ENCODE assay signal across 24 cellular contexts in genomic region chr2:239621611-239622010, GRCh38.
"Had no signal": no experiment of that assay in that cellular context is flagged by ENCODE, and none has a peak within 500 bp of the region (broad histone marks: within the 10 kb centered on the region; RNA-seq: fewer than 3 reads in every experiment).

No MANE protein-coding gene starts in this region.

- H3K9me3 Mint-ChIP-seq: natural killer cell treated with Interleukin-12 subunit alpha and Interleukin-12 subunit beta and Interleukin-15 and Interleukin-18, amount 100 ng/mL, for 72 hours had no signal

- H3K27ac ChIP-seq: breast epithelium, left ventricle myocardium inferior, prostate gland, sigmoid colon, tibial nerve had no signal

- H3K4me1 Mint-ChIP-seq: activated B cell treated with CpG ODN at 0.5 μM for 24 hours had no signal

- H3K36me3 ChIP-seq: breast epithelium, left ventricle myocardium inferior, prostate gland, sigmoid colon, tibial nerve had no signal

- H3K4me3 Mint-ChIP-seq: activated B cell treated with CpG ODN at 0.5 μM for 24 hours; activated T-cell treated with anti-CD3 and anti-CD28 coated beads, Interleukin-2, amount 50 U/mL, for 72 hours; dendritic cell treated with granulocyte-macrophage colony-stimulating factor and Interleukin-4, amounts not matched to agents 40 ng/mL and 50 ng/mL, for 4 days; natural killer cell treated with Interleukin-12 subunit alpha and Interleukin-12 subunit beta and Interleukin-15 and Interleukin-18, amount 100 ng/mL, for 72 hours; T-cell; T-helper 2 cell treated with Interferon-gamma antibody and Interleukin-4, amounts not matched to agents 5 μg/mL and 100 μg/mL, for 36 hours had no signal

- H3K27me3 Mint-ChIP-seq: dendritic cell treated with granulocyte-macrophage colony-stimulating factor and Interleukin-4, amounts not matched to agents 40 ng/mL and 50 ng/mL, for 4 days; T-cell had no signal

- H3K36me3 Mint-ChIP-seq: activated naive CD4-positive, alpha-beta T cell treated with anti-CD3 and anti-CD28 coated beads, Interleukin-2, amount 50 U/mL, for 72 hours; T-cell had no signal

- H3K4me3 ChIP-seq: breast epithelium, left ventricle myocardium inferior, lung, mucosa of descending colon, prostate gland, sigmoid colon, smooth muscle cell, tibial nerve had no signal

- H3K27me3 ChIP-seq: breast epithelium, sigmoid colon, tibial nerve had no signal

- ATAC-seq: activated naive CD4-positive, alpha-beta T cell treated with anti-CD3 and anti-CD28 coated beads, Interleukin-2, amount 50 U/mL, for 72 hours; activated T-cell treated with anti-CD3 and anti-CD28 coated beads, Interleukin-2, amount 50 U/mL, for 72 hours; mucosa of descending colon; natural killer cell treated with Interleukin-12 subunit alpha and Interleukin-12 subunit beta and Interleukin-15 and Interleukin-18, amount 100 ng/mL, for 72 hours; T-cell had no signal

- DNase-seq: activated B cell treated with CpG ODN at 0.5 μM for 24 hours; activated naive CD4-positive, alpha-beta T cell; activated T-cell treated with anti-CD3 and anti-CD28 coated beads for 4 hours; activated T-cell treated with anti-CD3 and anti-CD28 coated beads, Interleukin-2, amount 50 U/mL, for 72 hours; central memory CD4-positive, alpha-beta T cell; effector CD4-positive, alpha-beta T cell; left ventricle myocardium inferior; mesendoderm; mucosa of descending colon; retina; sigmoid colon; stimulated activated CD4-positive, alpha-beta T cell treated with anti-CD3 and anti-CD28 coated beads, Interleukin-1b, Interleukin-23, amount 100 ng/mL, for 48 hours; stimulated activated CD4-positive, alpha-beta T cell treated with anti-CD3 and anti-CD28 coated beads, Interleukin-4, amount 100 ng/mL, for 4 hours; stimulated activated naive CD4-positive, alpha-beta T cell treated with Interleukin-2 at 50 U/mL for 16 hours; T-cell had no signal

- H3K9me3 ChIP-seq: prostate gland had no signal

- H3K4me1 ChIP-seq: breast epithelium, left ventricle myocardium inferior, prostate gland, sigmoid colon, tibial nerve had no signal

- H3K27ac Mint-ChIP-seq: activated B cell treated with CpG ODN at 0.5 μM for 24 hours; activated naive CD4-positive, alpha-beta T cell treated with anti-CD3 and anti-CD28 coated beads, Interleukin-2, amount 50 U/mL, for 72 hours; activated T-cell treated with anti-CD3 and anti-CD28 coated beads, Interleukin-2, amount 50 U/mL, for 72 hours; dendritic cell treated with granulocyte-macrophage colony-stimulating factor and Interleukin-4, amounts not matched to agents 40 ng/mL and 50 ng/mL, for 4 days; T-cell; T-helper 2 cell treated with Interferon-gamma antibody and Interleukin-4, amounts not matched to agents 5 μg/mL and 100 μg/mL, for 36 hours had no signal
